9 cellular contexts compared by ENCODE assay signal in genomic region chr19:47729468-47729798, GRCh38. TPM values are rescaled to one million over a fixed set of nuclear protein-coding genes. Genes with fewer than 3 reads are reported as not detected.
DNase-seq lines count a peak whose midpoint lies in the region; ATAC-seq, FAIRE-seq and TF ChIP-seq lines count a peak whose summit lies in the region.
"Had no signal": no experiment of that assay in that cellular context is flagged by ENCODE, and none has a peak within 500 bp of the region (broad histone marks: within the 10 kb centered on the region; RNA-seq: fewer than 3 reads in every experiment).

No MANE protein-coding gene starts in this region.

- no peak overlapping the region for H3K4me3 ChIP-seq in rectal smooth muscle tissue (ENCODE audit: low read length)

- H3K27me3 Mint-ChIP-seq in T-helper 2 cell treated with Interferon-gamma antibody and Interleukin-4, amounts not matched to agents 5 μg/mL and 100 μg/mL, for 36 hours (ENCODE audit: low read depth) = peaks cover 7% of the 10 kb centered on the region
- H3K27me3 Mint-ChIP-seq in activated T-helper 17 cell treated with anti-CD3 and anti-CD28 coated beads, Interleukin-2, amount 50 U/mL, for 72 hours = peaks cover 29% of the 10 kb centered on the region

- peaks cover 19% of the 10 kb centered on the region for H3K36me3 ChIP-seq in rectal smooth muscle tissue (ENCODE audit: control insufficient read depth, insufficient read depth, low read length)

- TF ChIP-seq CTCF in D721Med (IDR thresholded peaks at IDR 0.05; ENCODE audit: insufficient read depth, missing control alignments) = no peak

- H3K9ac ChIP-seq in rectal smooth muscle tissue (ENCODE audit: low read length) = no peak overlapping the region

- H3K36me3 Mint-ChIP-seq in T-helper 2 cell treated with Interferon-gamma antibody and Interleukin-4, amounts not matched to agents 5 μg/mL and 100 μg/mL, for 36 hours (ENCODE audit: low read depth) = no peaks in the 10 kb centered on the region
- no peaks in the 10 kb centered on the region for H3K36me3 Mint-ChIP-seq in activated T-helper 17 cell treated with anti-CD3 and anti-CD28 coated beads, Interleukin-2, amount 50 U/mL, for 72 hours (ENCODE audit: low read depth)

- peak; percentile 79 for ATAC-seq in activated T-helper 17 cell treated with anti-CD3 and anti-CD28 coated beads, Interleukin-2, amount 50 U/mL, for 72 hours (replicated peaks)
- ATAC-seq in left cardiac atrium = peak; percentile 74 to 95

- peaks cover 19% of the 10 kb centered on the region for H3K4me1 Mint-ChIP-seq in T-helper 2 cell treated with Interferon-gamma antibody and Interleukin-4, amounts not matched to agents 5 μg/mL and 100 μg/mL, for 36 hours (ENCODE audit: low read depth)
- peaks cover 10% of the 10 kb centered on the region for H3K4me1 Mint-ChIP-seq in activated T-helper 17 cell treated with anti-CD3 and anti-CD28 coated beads, Interleukin-2, amount 50 U/mL, for 72 hours

- H3K4me1 ChIP-seq in rectal smooth muscle tissue (ENCODE audit: control insufficient read depth, insufficient read depth, low read length) = peaks cover 15% of the 10 kb centered on the region

- H3K4me3 Mint-ChIP-seq in T-helper 2 cell treated with Interferon-gamma antibody and Interleukin-4, amounts not matched to agents 5 μg/mL and 100 μg/mL, for 36 hours = peak overlapping the region; percentile 86
- peak overlapping the region; percentile 68 for H3K4me3 Mint-ChIP-seq in activated T-helper 17 cell treated with anti-CD3 and anti-CD28 coated beads, Interleukin-2, amount 50 U/mL, for 72 hours

- DNase-seq in T-helper 2 cell treated with Interferon-gamma antibody and Interleukin-4, amounts not matched to agents 5 μg/mL and 100 μg/mL, for 36 hours (ENCODE audit: low spot score) = no peak
- DNase-seq in T-helper 2 cell = no peak
- DNase-seq in left cardiac atrium = peak; percentile 80
- DNase-seq in NCI-H187 (lab: John Stamatoyannopoulos, UW) = no peak
- DNase-seq in NCI-H82 treated with DMSO at 0.1 percent for 48 hours (lab: John Stamatoyannopoulos, UW; ENCODE audit: unreplicated experiment) = no peak
- DNase-seq in D721Med (ENCODE audit: insufficient read length, low spot score) = no peak

- no peaks in the 10 kb centered on the region for H3K27me3 ChIP-seq in rectal smooth muscle tissue (ENCODE audit: control insufficient read depth, insufficient read depth, low read length)

- H3K9me3 Mint-ChIP-seq in T-helper 2 cell treated with Interferon-gamma antibody and Interleukin-4, amounts not matched to agents 5 μg/mL and 100 μg/mL, for 36 hours = no peaks in the 10 kb centered on the region
- no peaks in the 10 kb centered on the region for H3K9me3 Mint-ChIP-seq in activated T-helper 17 cell treated with anti-CD3 and anti-CD28 coated beads, Interleukin-2, amount 50 U/mL, for 72 hours

- H3K27ac ChIP-seq in rectal smooth muscle tissue (ENCODE audit: low read depth, low read length) = peak overlapping the region; percentile 46
- H3K27ac ChIP-seq: C4-2B had no signal

- intact Hi-C loops in left cardiac atrium (cut with DNase I) = no loop called here

- no peak overlapping the region for H3K27ac Mint-ChIP-seq in T-helper 2 cell treated with Interferon-gamma antibody and Interleukin-4, amounts not matched to agents 5 μg/mL and 100 μg/mL, for 36 hours
- H3K27ac Mint-ChIP-seq in activated T-helper 17 cell treated with anti-CD3 and anti-CD28 coated beads, Interleukin-2, amount 50 U/mL, for 72 hours = peak overlapping the region; percentile 54

- no peak for FAIRE-seq in D721Med (lab: Jason Lieb, UNC)

RNA-seq across cellular contexts. Expression of gene NOP53, which starts 15.9 kb away (rescaled TPM):
- 100 to 1,000 TPM; 274 to 467 TPM for total RNA-seq in activated T-helper 17 cell treated with anti-CD3 and anti-CD28 coated beads, Interleukin-2, amount 50 U/mL, for 72 hours
- total RNA-seq in left cardiac atrium = 100 to 1,000 TPM; 172 to 184 TPM

RNA-seq across cellular contexts. Expression of gene EHD2, which starts 16.2 kb away (rescaled TPM):
- total RNA-seq in activated T-helper 17 cell treated with anti-CD3 and anti-CD28 coated beads, Interleukin-2, amount 50 U/mL, for 72 hours = 1 to 10 TPM in 1 of 2 donors, under 1 TPM in 1; 0.35 to 8.2 TPM
- total RNA-seq in left cardiac atrium = 10 to 100 TPM; 91.1 to 98.8 TPM

RNA-seq across cellular contexts. Expression of gene SELENOW, which starts 49.1 kb away (rescaled TPM):
- 100 to 1,000 TPM; 126 to 127 TPM for total RNA-seq in activated T-helper 17 cell treated with anti-CD3 and anti-CD28 coated beads, Interleukin-2, amount 50 U/mL, for 72 hours
- 100 to 1,000 TPM; 718 to 783 TPM for total RNA-seq in left cardiac atrium

Comparison
In these comparisons a context has a peak if more than half of its experiments do, and no peak if none do; other contexts are left out.
1. RNA of gene EHD2, which starts 16.2 kb away (total RNA-seq): 91.1 to 98.8 TPM in left cardiac atrium; 0.35 to 8.2 TPM in activated T-helper 17 cell treated with anti-CD3 and anti-CD28 coated beads, Interleukin-2, amount 50 U/mL, for 72 hours; every median in the first group is over 10 times any median in the second.
2. RNA of gene SELENOW, which starts 49.1 kb away (total RNA-seq): 718 to 783 TPM in left cardiac atrium; 126 to 127 TPM in activated T-helper 17 cell treated with anti-CD3 and anti-CD28 coated beads, Interleukin-2, amount 50 U/mL, for 72 hours; every median in the first group is over 4 times any median in the second.